In genomic region chr5:150411245-150411979, GRCh38 we compare ENCODE assay signal across 9 cellular contexts. TPM values are rescaled to one million over a fixed set of nuclear protein-coding genes. Genes with fewer than 3 reads are reported as not detected.
A peak's percentile ranks its signal among the peaks of the same experiment; 100 is the strongest.
DNase-seq lines count a peak whose midpoint lies in the region; ATAC-seq and TF ChIP-seq lines count a peak whose summit lies in the region.
"Had no signal": no experiment of that assay in that cellular context is flagged by ENCODE, and none has a peak within 500 bp of the region (broad histone marks: within the 10 kb centered on the region; RNA-seq: fewer than 3 reads in every experiment).

No MANE protein-coding gene starts in this region.

- H3K4me2 ChIP-seq in PC-3 (ENCODE audit: low read length), result no peak overlapping the region

- H3K9me3 Mint-ChIP-seq in activated naive CD4-positive, alpha-beta T cell treated with anti-CD3 and anti-CD28 coated beads, Interleukin-2, amount 10 ng/mL, durations not matched to agents 7 days and 5 days, result no peaks in the 10 kb centered on the region
- H3K9me3 Mint-ChIP-seq: neural crest cell had no signal

- H3K4me3 Mint-ChIP-seq in activated naive CD4-positive, alpha-beta T cell treated with anti-CD3 and anti-CD28 coated beads, Interleukin-2, amount 10 ng/mL, durations not matched to agents 7 days and 5 days, result peak overlapping the region; percentile 94
- H3K4me3 Mint-ChIP-seq: neural crest cell had no signal

- peak overlapping the region; percentile 99 for H3K27ac Mint-ChIP-seq in activated naive CD4-positive, alpha-beta T cell treated with anti-CD3 and anti-CD28 coated beads, Interleukin-2, amount 10 ng/mL, durations not matched to agents 7 days and 5 days

- no TSS peak for BruUV-seq in PC-3 (replicated peaks; lab: Mats Ljungman, UMichigan)

- no peaks in the 10 kb centered on the region for H4K20me1 ChIP-seq in PC-3 (ENCODE audit: low read length)

- no peaks in the 10 kb centered on the region for H3K79me2 ChIP-seq in PC-3 (ENCODE audit: low read length)

- H3K9me3 ChIP-seq in PC-3 (ENCODE audit: low read length), result no peaks in the 10 kb centered on the region

- no peak for TF ChIP-seq CTCF in PC-3 (conservative IDR thresholded peaks at IDR 0.05; ENCODE audit: low read depth, low read length)

- no peaks in the 10 kb centered on the region for H3K27me3 Mint-ChIP-seq in activated naive CD4-positive, alpha-beta T cell treated with anti-CD3 and anti-CD28 coated beads, Interleukin-2, amount 10 ng/mL, durations not matched to agents 7 days and 5 days

- ATAC-seq in PC-3 (no peak), GM18858 (IDR thresholded peaks at IDR 0.05; ENCODE audit: unreplicated experiment) (no peak)

- H3K36me3 ChIP-seq in PC-3 (ENCODE audit: low read depth, low read length), result no peaks in the 10 kb centered on the region

- POLR2A ChIA-PET in PC-3 (lab: Charles Lee; ENCODE audit: unreplicated experiment), result no interaction called here

- intact Hi-C loops in PC-3 (cut with micrococcal nuclease), result no loop called here

- TF ChIP-seq POLR2A in GM19099 (IDR thresholded peaks at IDR 0.05; ENCODE audit: extremely low read depth, insufficient read length, low read depth), result peak; percentile 62
- TF ChIP-seq POLR2A in Raji (IDR thresholded peaks at IDR 0.05; ENCODE audit: insufficient read depth, low read depth, low read length), result peak; percentile 43

- H3K4me1 ChIP-seq in PC-3 (ENCODE audit: insufficient read depth, low read length), result no peaks in the 10 kb centered on the region; the same call in 1 of the 2 replicates

- DNase-seq in activated naive CD4-positive, alpha-beta T cell treated with anti-CD3 and anti-CD28 coated beads, Interleukin-2, amount 10 ng/mL, durations not matched to agents 7 days and 5 days, result peak; percentile 87
- DNase-seq in left kidney (ENCODE audit: low read depth, low spot score) (peak; percentile 29), PC-3 (no peak), cerebellar nuclear complex (lab: John Stamatoyannopoulos, UW) (no peak)
- DNase-seq in stimulated activated CD8-positive, alpha-beta memory T cell treated with anti-CD3 and anti-CD28 coated beads, Interleukin-15, amount 100 ng/mL, for 4 hours (ENCODE audit: low read depth in 2 of 2), result peak; percentile 27 to 48

- no peak overlapping the region for H3K9ac ChIP-seq in PC-3 (ENCODE audit: low read length)

- H3F3A ChIP-seq in PC-3 (ENCODE audit: low read length, unreplicated experiment), result no peaks in the 10 kb centered on the region

- peaks cover 45% of the 10 kb centered on the region for H3K4me1 Mint-ChIP-seq in activated naive CD4-positive, alpha-beta T cell treated with anti-CD3 and anti-CD28 coated beads, Interleukin-2, amount 10 ng/mL, durations not matched to agents 7 days and 5 days

- no peak overlapping the region for H2AFZ ChIP-seq in PC-3 (ENCODE audit: low read length)

- no peaks in the 10 kb centered on the region for H3K9me2 ChIP-seq in PC-3 (replicated peaks; ENCODE audit: low read length)

- H3K27ac ChIP-seq in PC-3 (ENCODE audit: low read length), result no peak overlapping the region

- CTCF ChIA-PET in activated naive CD4-positive, alpha-beta T cell treated with anti-CD3 and anti-CD28 coated beads, Interleukin-2, amount 10 ng/mL, durations not matched to agents 7 days and 5 days (lab: Charles Lee), result interaction anchor here (0.7 to 5.4 kb wide), 4 partner anchors 12 to 46 kb away, joined by 3 to 31 read pairs (median 10); no protein-coding TSS in a partner anchor
- CTCF ChIA-PET in PC-3 (lab: Charles Lee), result no interaction called here

- H3K36me3 Mint-ChIP-seq in activated naive CD4-positive, alpha-beta T cell treated with anti-CD3 and anti-CD28 coated beads, Interleukin-2, amount 10 ng/mL, durations not matched to agents 7 days and 5 days, result peaks cover 21% of the 10 kb centered on the region

- no peak overlapping the region for H3K4me3 ChIP-seq in PC-3 (ENCODE audit: low read length)

- no peaks in the 10 kb centered on the region for H3K27me3 ChIP-seq in PC-3 (ENCODE audit: low read length)

RNA-seq across cellular contexts. Expression of gene CD74, which starts 1.3 kb away (rescaled TPM):
- 0.22 and 0.52 TPM in 2 replicates for total RNA-seq in PC-3 (2014; rRNA removed)

RNA-seq across cellular contexts. Expression of gene RPS14, which starts 38.1 kb away (rescaled TPM):
- total RNA-seq in PC-3 (2014; rRNA removed), result 2,005 and 2,031 TPM in 2 replicates

RNA-seq across cellular contexts. Expression of gene TCOF1, which starts 53.9 kb away (rescaled TPM):
- 113 and 149 TPM in 2 replicates for total RNA-seq in PC-3 (2014; rRNA removed)

Comparison
In these comparisons a context has a peak if more than half of its experiments do, and no peak if none do; other contexts are left out.
1. DNase-seq: peak in activated naive CD4-positive, alpha-beta T cell treated with anti-CD3 and anti-CD28 coated beads, Interleukin-2, amount 10 ng/mL, durations not matched to agents 7 days and 5 days (single experiment), left kidney (single experiment) and stimulated activated CD8-positive, alpha-beta memory T cell treated with anti-CD3 and anti-CD28 coated beads, Interleukin-15, amount 100 ng/mL, for 4 hours (2 of 2); none in PC-3 (single experiment) and cerebellar nuclear complex (0 of 2).